34 cellular contexts compared by ENCODE assay signal in the genomic region with DNA sequence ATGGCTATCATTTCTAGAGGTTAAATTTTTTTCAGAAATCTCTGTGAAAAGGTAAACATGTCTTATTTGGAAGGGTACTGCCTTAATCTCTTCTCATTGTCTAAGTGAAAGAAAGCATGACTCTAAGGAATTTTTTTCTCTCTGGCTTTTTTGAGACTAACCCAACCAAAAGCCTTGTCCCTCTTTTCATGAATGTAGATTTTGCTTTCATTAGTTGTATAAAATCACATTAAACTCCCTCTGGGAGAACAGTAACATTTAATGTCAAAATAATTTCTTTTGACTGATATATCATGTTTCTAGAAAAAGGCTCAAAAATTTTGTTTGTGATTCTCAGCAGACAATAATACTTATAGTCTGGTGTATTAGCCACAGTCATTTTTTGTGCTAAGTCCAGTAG.
"Had no signal": no experiment of that assay in that cellular context is flagged by ENCODE, and none has a peak within 500 bp of the region (broad histone marks: within the 10 kb centered on the region; RNA-seq: fewer than 3 reads in every experiment).

No MANE protein-coding gene starts in this region.

- DNase-seq: Karpas-422, Kasumi-1, MG63, MM.1S, MV-4-11, NCI-H1048, NCI-H1092, NCI-H1092 treated with DMSO at 0.1 percent for 48 hours, NCI-H1105, NCI-H1105 treated with DMSO at 0.1 percent for 48 hours, NCI-H1417, NCI-H1417 treated with DMSO at 0.1 percent for 48 hours, NCI-H1436, NCI-H1436 treated with DMSO at 0.1 percent for 48 hours, NCI-H146, NCI-H1694, NCI-H1694 treated with DMSO at 0.1 percent for 48 hours, NCI-H187, NCI-H187 treated with DMSO at 0.1 percent for 48 hours, NCI-H1930, NCI-H2029, NCI-H2029 treated with DMSO at 0.1 percent for 48 hours, NCI-H2081, NCI-H2081 treated with DMSO at 0.1 percent for 48 hours, NCI-H2107, NCI-H2171, NCI-H2171 treated with DMSO at 0.1 percent for 48 hours, NCI-H2227 treated with DMSO at 0.1 percent for 48 hours, NCI-H226, NCI-H345, NCI-H446, NCI-H446 treated with DMSO at 0.1 percent for 48 hours, NCI-H510A, NCI-H510A treated with DMSO at 0.1 percent for 48 hours had no signal

- H3K9me3 ChIP-seq: MG63 had no signal

- H3K36me3 ChIP-seq: MG63 had no signal

- H3K4me3 ChIP-seq: MG63 had no signal

- H3K27me3 ChIP-seq: MG63 had no signal
